ENCODE assay signal across 23 cellular contexts in the genomic region with DNA sequence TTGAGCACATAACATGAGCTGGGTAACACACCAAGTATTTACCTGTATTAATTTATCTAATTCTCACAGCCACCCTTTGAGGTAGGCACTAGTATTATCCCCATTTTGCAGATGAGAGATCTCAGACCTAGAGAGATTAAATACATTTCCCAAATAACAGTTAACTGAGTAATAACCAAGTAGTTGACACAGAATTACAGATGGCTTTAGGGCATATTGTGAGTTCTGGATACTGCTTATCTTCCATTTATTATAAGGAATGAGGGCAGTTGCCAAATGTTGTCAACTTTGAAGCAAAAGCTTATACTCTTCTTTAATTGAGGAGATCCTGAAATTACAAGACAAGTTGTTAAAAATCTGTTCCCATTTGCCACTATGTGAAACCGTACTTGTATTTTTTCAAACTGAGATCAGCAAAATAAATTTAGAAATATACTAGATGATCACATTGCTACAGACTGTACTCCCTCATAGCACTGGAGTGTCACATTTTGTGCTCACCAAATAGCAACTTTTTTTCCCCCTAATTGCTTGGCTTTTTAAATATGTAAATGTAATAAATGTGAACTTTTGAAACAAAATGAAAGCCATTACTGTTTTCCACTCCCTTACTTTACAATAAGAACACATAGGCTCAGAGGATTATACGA.
"Had no signal": no experiment of that assay in that cellular context is flagged by ENCODE, and none has a peak within 500 bp of the region (broad histone marks: within the 10 kb centered on the region; RNA-seq: fewer than 3 reads in every experiment).

No MANE protein-coding gene starts in this region.

- H3K36me3 ChIP-seq: left ventricle myocardium inferior, lower lobe of right lung, neutrophil, pancreas, right lobe of liver, suprapubic skin, transverse colon, upper lobe of right lung, uterus had no signal

- H3K27ac ChIP-seq: coronary artery, esophagus muscularis mucosa, left ventricle myocardium inferior, lower lobe of right lung, neutrophil, pancreas, right lobe of liver, suprapubic skin, transverse colon, upper lobe of right lung, uterus had no signal

- H3K36me3 Mint-ChIP-seq: natural killer cell had no signal

- H3K9me3 ChIP-seq: esophagus muscularis mucosa, left ventricle myocardium inferior, lower lobe of right lung, neutrophil, pancreas, right lobe of liver, suprapubic skin, transverse colon, upper lobe of right lung, uterus had no signal

- H3K27me3 ChIP-seq: esophagus muscularis mucosa, neutrophil, pancreas, right lobe of liver, suprapubic skin, transverse colon, upper lobe of right lung, uterus had no signal

- H3K4me3 Mint-ChIP-seq: natural killer cell; stimulated activated naive CD8-positive, alpha-beta T cell treated with anti-CD3 and anti-CD28 coated beads, Interleukin-15, amount 100 ng/mL, for 72 hours had no signal

- H3K27me3 Mint-ChIP-seq: stimulated activated naive CD8-positive, alpha-beta T cell treated with anti-CD3 and anti-CD28 coated beads, Interleukin-15, amount 100 ng/mL, for 72 hours had no signal

- DNase-seq: dermis blood vessel endothelial cell; effector memory CD4-positive, alpha-beta T cell; hypothalamus; left colon; left ventricle myocardium inferior; lower lobe of right lung; natural killer cell; pancreas; right lobe of liver; small intestine; stimulated activated CD4-positive, alpha-beta T cell treated with anti-CD3 and anti-CD28 coated beads, Interleukin-15, amount 100 ng/mL, for 24 hours; stimulated activated CD4-positive, alpha-beta T cell treated with anti-CD3 and anti-CD28 coated beads, Interleukin-2, amount 100 ng/mL, for 48 hours; stimulated activated naive CD4-positive, alpha-beta T cell; stimulated activated naive CD8-positive, alpha-beta T cell treated with anti-CD3 and anti-CD28 coated beads, Interleukin-15, amount 100 ng/mL, for 72 hours; transverse colon; upper lobe of right lung; uterus had no signal

- H3K4me1 ChIP-seq: pancreas had no signal

- ATAC-seq: left colon; lower lobe of right lung; natural killer cell; pancreas; right lobe of liver; stimulated activated naive CD8-positive, alpha-beta T cell treated with anti-CD3 and anti-CD28 coated beads, Interleukin-15, amount 100 ng/mL, for 72 hours; upper lobe of right lung had no signal

- FAIRE-seq: endothelial cell of umbilical vein, frontal cortex, pancreas, small intestine had no signal

- H3K4me3 ChIP-seq: coronary artery, esophagus muscularis mucosa, left ventricle myocardium inferior, lower lobe of right lung, pancreas, right lobe of liver, suprapubic skin, transverse colon, upper lobe of right lung, uterus had no signal

- H3K9me3 Mint-ChIP-seq: natural killer cell; stimulated activated naive CD8-positive, alpha-beta T cell treated with anti-CD3 and anti-CD28 coated beads, Interleukin-15, amount 100 ng/mL, for 72 hours had no signal

- H3K27ac Mint-ChIP-seq: natural killer cell; stimulated activated naive CD8-positive, alpha-beta T cell treated with anti-CD3 and anti-CD28 coated beads, Interleukin-15, amount 100 ng/mL, for 72 hours had no signal
